Comparison of ENCODE assay signal across 23 cellular contexts in genomic region chr14:51628230-51628629, GRCh38.
"Had no signal": no experiment of that assay in that cellular context is flagged by ENCODE, and none has a peak within 500 bp of the region (broad histone marks: within the 10 kb centered on the region; RNA-seq: fewer than 3 reads in every experiment).

No MANE protein-coding gene starts in this region.

- ATAC-seq: effector memory CD8-positive, alpha-beta T cell; esophagus mucosa; gastrocnemius medialis; heart right ventricle; left cardiac atrium; left lung; left ventricle myocardium superior; lower lobe of right lung; mucosa of descending colon had no signal

- DNase-seq: colonic mucosa; cortex of kidney; effector CD8-positive, alpha-beta T cell; effector memory CD8-positive, alpha-beta T cell; endodermal cell; erythroblast; esophagus squamous epithelium; foreskin fibroblast; foreskin melanocyte; gastrocnemius medialis; glutamatergic neuron; head of caudate nucleus; heart right ventricle; hippocampal formation; left cardiac atrium; left lung; left ventricle myocardium superior; lower lobe of right lung; mesenchymal stem cell; mucosa of descending colon; naive B cell had no signal

- H3K4me1 ChIP-seq: colonic mucosa, esophagus squamous epithelium, gastrocnemius medialis, left lung, lower lobe of right lung had no signal

- H3K9me3 ChIP-seq: colonic mucosa, esophagus squamous epithelium, gastrocnemius medialis, heart right ventricle, left lung, lower lobe of right lung, mucosa of descending colon had no signal

- H3K27ac ChIP-seq: colonic mucosa, epithelial cell of prostate, esophagus squamous epithelium, gastrocnemius medialis, heart right ventricle, left lung, lower lobe of right lung had no signal

- H3K27me3 ChIP-seq: colonic mucosa, esophagus squamous epithelium, gastrocnemius medialis, heart right ventricle, left lung had no signal

- H3K36me3 ChIP-seq: colonic mucosa, gastrocnemius medialis, heart right ventricle, left lung, lower lobe of right lung had no signal

- H3K4me3 ChIP-seq: colonic mucosa, esophagus squamous epithelium, gastrocnemius medialis, heart right ventricle, left lung, lower lobe of right lung, mucosa of descending colon had no signal
